Comparison of ENCODE assay signal across 12 cellular contexts in the genomic region with DNA sequence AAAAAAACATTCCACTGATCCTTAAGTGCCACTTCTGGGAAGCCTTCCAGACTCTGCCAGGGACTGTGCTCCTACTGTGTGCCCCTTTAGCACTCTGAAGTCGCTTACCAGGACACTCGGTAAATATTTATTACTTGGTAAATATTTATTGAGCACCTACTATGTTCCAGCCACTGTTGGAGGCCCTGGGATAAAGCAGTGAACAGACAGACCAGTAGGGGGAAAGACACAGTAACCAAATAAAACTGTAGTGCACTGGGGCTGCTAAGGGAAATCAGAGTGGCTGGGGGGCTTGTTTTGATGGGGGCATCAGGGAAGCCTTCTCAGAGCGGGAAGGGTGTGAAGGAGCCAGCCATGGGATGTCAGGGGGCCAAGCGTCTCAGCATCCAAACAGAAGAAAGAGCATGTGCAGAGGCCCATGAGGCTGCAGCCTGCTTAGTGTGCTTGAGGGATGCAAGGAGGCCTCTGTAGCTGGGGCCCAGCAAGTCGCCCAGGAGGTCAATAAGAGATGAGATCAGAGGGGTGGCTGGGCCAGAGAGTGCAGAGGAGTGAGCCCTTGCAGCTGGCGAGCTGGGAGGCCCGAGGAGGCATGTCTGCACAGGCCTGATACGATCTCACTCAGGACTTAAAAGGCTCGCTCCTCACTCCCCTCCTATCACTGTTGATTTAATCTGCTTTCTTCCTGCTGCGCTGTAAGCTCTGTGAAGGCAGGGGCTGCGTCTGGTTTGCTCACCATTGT. TPM values are rescaled to one million over a fixed set of nuclear protein-coding genes. Genes with fewer than 3 reads are reported as not detected.
A peak's percentile ranks its signal among the peaks of the same experiment; 100 is the strongest.
DNase-seq lines count a peak whose midpoint lies in the region; ATAC-seq, FAIRE-seq and TF ChIP-seq lines count a peak whose summit lies in the region.
"Had no signal": no experiment of that assay in that cellular context is flagged by ENCODE, and none has a peak within 500 bp of the region (broad histone marks: within the 10 kb centered on the region; RNA-seq: fewer than 3 reads in every experiment).

No MANE protein-coding gene starts in this region.

- 66 to 81% methylated on average over 2 to 11 of the region's 11 CpGs for WGBS in transverse colon (ENCODE audit: low coverage in 1 of 2), 2 donors

- H3K4me3 ChIP-seq in transverse colon, result no peak overlapping the region

- DNase-seq in NCI-H1436 treated with DMSO at 0.1 percent for 48 hours (lab: John Stamatoyannopoulos, UW) (peak; percentile 7), NCI-H1436 (lab: John Stamatoyannopoulos, UW) (no peak), caudate nucleus (lab: John Stamatoyannopoulos, UW) (peak in 11 of 61 donors; percentile 6 to 58 (median 18)), left colon (peak; percentile 22 to 25), transverse colon (peak; percentile 12), EL (no peak), NCI-H82 treated with DMSO at 0.1 percent for 48 hours (lab: John Stamatoyannopoulos, UW; ENCODE audit: unreplicated experiment) (no peak), D721Med (ENCODE audit: insufficient read length, low spot score) (no peak)
- DNase-seq: activated T-cell treated with anti-CD3 and anti-CD28 coated beads, Interleukin-2, amount 50 U/mL, for 24 hours; cerebellar nuclear complex had no signal

- no peak for TF ChIP-seq POLR2A in transverse colon (IDR thresholded peaks at IDR 0.05)

- H3K36me3 ChIP-seq in transverse colon, result no peaks in the 10 kb centered on the region

- H3K27me3 ChIP-seq in transverse colon, result no peaks in the 10 kb centered on the region

- no peaks in the 10 kb centered on the region for H3K9me3 ChIP-seq in transverse colon

- intact Hi-C loops in left colon (cut with DNase I, micrococcal nuclease), result no loop called here
- intact Hi-C loops in transverse colon (cut with DNase I; ENCODE audit: low total_unique reads), result no loop called here

- in situ Hi-C loops in transverse colon (cut with MboI; ENCODE audit: low pct_ligation_motif_present in 1 of 4, low pct_unique_long_range_greater_than_20kb in 1 of 4, low sequenced_read_pairs in 3 of 4), result no loop called here

- ATAC-seq in left colon, result no peak
- ATAC-seq: stimulated activated memory B cell treated with anti-CD40 and anti-IgM and Interleukin-4, amounts not matched to agents 10 μg/mL and 1 μg/mL and 100 μg/mL, for 72 hours had no signal

- H3K27ac ChIP-seq in caudate nucleus (ENCODE audit: low read depth, low read length), result peak overlapping the region; percentile 94
- H3K27ac ChIP-seq in transverse colon, result peak overlapping the region; percentile 10 to 44 (median 32)

- TF ChIP-seq EP300 in transverse colon (IDR thresholded peaks at IDR 0.05; ENCODE audit: low read depth), result no peak

- H3K4me1 ChIP-seq in transverse colon, result no peaks in the 10 kb centered on the region

- FAIRE-seq in D721Med (lab: Jason Lieb, UNC), result no peak
- FAIRE-seq: TTC549 had no signal

- TF ChIP-seq CTCF in transverse colon (IDR thresholded peaks at IDR 0.05), result no peak
- TF ChIP-seq CTCF in D721Med (IDR thresholded peaks at IDR 0.05; ENCODE audit: insufficient read depth, missing control alignments), result no peak

RNA-seq across cellular contexts. Expression of a gene that starts 28.6 kb away (rescaled TPM):
- total RNA-seq in left colon (10 to 100 TPM; 11.4 to 14.2 TPM), transverse colon (10 to 100 TPM; 12.0 to 17.1 (median 16.2) TPM)

Comparison
In these comparisons a context has a peak if more than half of its experiments do, and no peak if none do; other contexts are left out.
1. DNase-seq: peak in NCI-H1436 treated with DMSO at 0.1 percent for 48 hours (single experiment), left colon (2 of 2) and transverse colon (single experiment); none in NCI-H1436 (single experiment), EL (single experiment), NCI-H82 treated with DMSO at 0.1 percent for 48 hours (single experiment) and D721Med (single experiment).